ENCODE assay signal across 18 cellular contexts in the genomic region with DNA sequence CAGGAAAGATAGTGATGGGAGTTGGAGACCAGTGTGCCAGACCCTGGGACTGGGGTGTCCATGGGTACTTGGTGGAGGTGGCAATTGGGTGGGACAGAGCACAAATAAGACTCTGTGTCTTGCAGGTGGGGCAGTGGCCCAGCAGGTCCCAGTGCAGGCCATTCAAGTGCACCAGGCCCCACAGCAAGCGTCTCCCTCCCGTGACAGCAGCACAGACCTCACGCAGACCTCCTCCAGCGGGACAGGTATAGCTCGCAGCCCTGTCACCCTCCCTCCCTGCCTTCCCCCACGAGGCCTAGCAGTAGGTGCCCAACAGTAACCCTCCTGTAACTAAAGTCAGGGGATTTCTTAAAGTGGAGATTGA. TPM values are rescaled to one million over a fixed set of nuclear protein-coding genes. Genes with fewer than 3 reads are reported as not detected.
DNase-seq lines count a peak whose midpoint lies in the region; ATAC-seq, FAIRE-seq and TF ChIP-seq lines count a peak whose summit lies in the region.
"Had no signal": no experiment of that assay in that cellular context is flagged by ENCODE, and none has a peak within 500 bp of the region (broad histone marks: within the 10 kb centered on the region; RNA-seq: fewer than 3 reads in every experiment).

No MANE protein-coding gene starts in this region.

- ATAC-seq in HepG2: no peak
- no peak for ATAC-seq in stimulated activated effector memory CD8-positive, alpha-beta T cell treated with anti-CD3 and anti-CD28 coated beads, Interleukin-12 subunit alpha, Interleukin-12 subunit beta, amount 100 ng/mL, for 72 hours

- H3K27me3 ChIP-seq in HepG2 (ENCODE audit: control insufficient read depth in 1 of 2, insufficient read depth in 2 of 2, low read length in 2 of 2) (no peaks in the 10 kb centered on the region; a peak in 1 of 5 replicates), uterus (no peaks in the 10 kb centered on the region)

- peak in 1 of 2 experiments; percentile 22; a peak in 1 of 4 replicates for TF ChIP-seq POLR2A in HepG2 (IDR thresholded peaks at IDR 0.05; ENCODE audit: insufficient read depth in 1 of 2, low read depth in 2 of 2, low read length in 2 of 2)
- no peak for TF ChIP-seq POLR2A in uterus (IDR thresholded peaks at IDR 0.05)

- in situ Hi-C loops in HepG2 (cut with HindIII; ENCODE audit: extremely low pct_ligation_motif_present, low pct_unique_long_range_greater_than_20kb): no loop called here

- peak overlapping the region; percentile 63 for H3K27ac Mint-ChIP-seq in T-helper 1 cell treated with Interleukin-12 subunit alpha and Interleukin-12 subunit beta and Interleukin-4 antibody, amounts not matched to agents 30 μg/mL and 1 μg/mL, for 36 hours
- peak overlapping the region; percentile 87 for H3K27ac Mint-ChIP-seq in activated CD4-positive, alpha-beta memory T cell treated with anti-CD3 and anti-CD28 coated beads, Interleukin-2, amount 10 ng/mL, durations not matched to agents 7 days and 5 days
- peak overlapping the region; percentile 93 for H3K27ac Mint-ChIP-seq in stimulated activated effector memory CD8-positive, alpha-beta T cell treated with anti-CD3 and anti-CD28 coated beads, Interleukin-12 subunit alpha, Interleukin-12 subunit beta, amount 100 ng/mL, for 72 hours
- H3K27ac Mint-ChIP-seq: brain had no signal

- H3K36me3 ChIP-seq in HepG2 (replicated peaks in 1 of 2; ENCODE audit: control insufficient read depth in 1 of 2, insufficient read depth in 2 of 2, low read length in 2 of 2) (peaks cover 28 to 42% of the 10 kb centered on the region in 2 experiments), uterus (no peaks in the 10 kb centered on the region)

- H3K4me2 ChIP-seq in HepG2 (ENCODE audit: low read depth, low read length): no peak overlapping the region

- H3K27ac ChIP-seq in HepG2 (ENCODE audit: extremely low read length, insufficient read depth, low read length) (no peak overlapping the region), uterus (peak overlapping the region in 1 of 2 donors; percentile 97)
- H3K27ac ChIP-seq: 22Rv1, prostate gland had no signal

- intact Hi-C loops in HepG2 (cut with micrococcal nuclease; ENCODE audit: unreplicated experiment): no loop called here
- intact Hi-C loops in uterus (cut with DNase I; ENCODE audit: low total_unique reads): no loop called here

- no TSS peak for BruUV-seq in HepG2 (replicated peaks; lab: Mats Ljungman, UMichigan)

- DNase-seq in T-helper 1 cell (no peak), HepG2 (ENCODE audit: low spot score) (no peak), GM19240 (ENCODE audit: insufficient read length, low spot score) (no peak), OCI-M1 (lab: John Stamatoyannopoulos, UW) (no peak), uterus (no peak)
- no peak for DNase-seq in activated CD4-positive, alpha-beta memory T cell treated with anti-CD3 and anti-CD28 coated beads, Interleukin-2, amount 10 ng/mL, durations not matched to agents 7 days and 5 days
- DNase-seq in stimulated activated effector memory CD8-positive, alpha-beta T cell treated with anti-CD3 and anti-CD28 coated beads, Interleukin-12 subunit alpha, Interleukin-12 subunit beta, amount 100 ng/mL, for 72 hours (ENCODE audit: low spot score in 2 of 2): no peak
- DNase-seq: activated B cell treated with CpG ODN at 0.5 μM for 24 hours, COR-L47, foreskin fibroblast, GDM1, midbrain, NCI-H1048 had no signal

- H3K9me3 ChIP-seq in HepG2 (ENCODE audit: low read length) (no peaks in the 10 kb centered on the region), uterus (no peaks in the 10 kb centered on the region)
- H3K9me3 ChIP-seq: prostate gland had no signal

- H3K79me2 ChIP-seq in HepG2 (ENCODE audit: insufficient read depth, low read length): peaks cover 36% of the 10 kb centered on the region

- peaks cover 32% of the 10 kb centered on the region for H4K20me1 ChIP-seq in HepG2 (ENCODE audit: insufficient read depth, low read length)

- CTCF ChIA-PET in activated CD4-positive, alpha-beta memory T cell treated with anti-CD3 and anti-CD28 coated beads, Interleukin-2, amount 10 ng/mL, durations not matched to agents 7 days and 5 days (lab: Charles Lee): interaction anchor here (2.6 kb wide), 1 partner anchor 53 kb away, joined by 15 read pairs; the partner anchor contains the start of gene DNPH1
- CTCF ChIA-PET in HepG2 (lab: Yijun Ruan, JAX; ENCODE audit: low intra/inter-chr PET ratio, low total read pairs): no interaction called here

- H3K4me1 ChIP-seq in HepG2 (ENCODE audit: insufficient read depth, low read length) (peaks cover 34% of the 10 kb centered on the region), uterus (peaks cover 8 to 13% of the 10 kb centered on the region in 2 donors)

- no peak overlapping the region for H2AFZ ChIP-seq in HepG2 (ENCODE audit: low read length)

- FAIRE-seq in HepG2 (lab: Jason Lieb, UNC): no peak
- FAIRE-seq: GM18507 had no signal

- POLR2A ChIA-PET in activated CD4-positive, alpha-beta memory T cell treated with anti-CD3 and anti-CD28 coated beads, Interleukin-2, amount 10 ng/mL, durations not matched to agents 7 days and 5 days (lab: Charles Lee): interaction anchor here (2.4 to 5.7 kb wide), 2 partner anchors 8 to 53 kb away, joined by 10 to 51 read pairs; partner anchors contain the start of genes CUL9 and DNPH1
- POLR2A ChIA-PET in HepG2 (lab: Yijun Ruan, JAX): no interaction called here

- H3K9me3 Mint-ChIP-seq in T-helper 1 cell treated with Interleukin-12 subunit alpha and Interleukin-12 subunit beta and Interleukin-4 antibody, amounts not matched to agents 30 μg/mL and 1 μg/mL, for 36 hours: no peaks in the 10 kb centered on the region
- no peaks in the 10 kb centered on the region for H3K9me3 Mint-ChIP-seq in activated CD4-positive, alpha-beta memory T cell treated with anti-CD3 and anti-CD28 coated beads, Interleukin-2, amount 10 ng/mL, durations not matched to agents 7 days and 5 days
- H3K9me3 Mint-ChIP-seq in stimulated activated effector memory CD8-positive, alpha-beta T cell treated with anti-CD3 and anti-CD28 coated beads, Interleukin-12 subunit alpha, Interleukin-12 subunit beta, amount 100 ng/mL, for 72 hours: no peaks in the 10 kb centered on the region
- H3K9me3 Mint-ChIP-seq: activated B cell treated with CpG ODN at 0.5 μM for 24 hours, brain had no signal

- no peak overlapping the region for H3K4me3 ChIP-seq in HepG2 (replicated peaks in 1 of 3; ENCODE audit: insufficient read depth in 1 of 3, low read depth in 2 of 3, low read length in 3 of 3)
- H3K4me3 ChIP-seq in uterus: no peak overlapping the region
- H3K4me3 ChIP-seq: prostate gland had no signal

- TF ChIP-seq CTCF in HepG2 (CRISPR knock-in tag; IDR thresholded peaks at IDR 0.05) (no peak), uterus (IDR thresholded peaks at IDR 0.05) (no peak)

- no peak for TF ChIP-seq EP300 in HepG2 (IDR thresholded peaks at IDR 0.05; ENCODE audit: low read depth in 2 of 2, low read length in 2 of 2)
- TF ChIP-seq EP300 in HepG2 (CRISPR knock-in tag; IDR thresholded peaks at IDR 0.05; ENCODE audit: borderline replicate concordance): no peak

- peaks cover 21% of the 10 kb centered on the region for H3K36me3 Mint-ChIP-seq in T-helper 1 cell treated with Interleukin-12 subunit alpha and Interleukin-12 subunit beta and Interleukin-4 antibody, amounts not matched to agents 30 μg/mL and 1 μg/mL, for 36 hours (ENCODE audit: low read depth)
- peaks cover 62% of the 10 kb centered on the region for H3K36me3 Mint-ChIP-seq in activated CD4-positive, alpha-beta memory T cell treated with anti-CD3 and anti-CD28 coated beads, Interleukin-2, amount 10 ng/mL, durations not matched to agents 7 days and 5 days (ENCODE audit: low read depth)
- peaks cover 82% of the 10 kb centered on the region for H3K36me3 Mint-ChIP-seq in stimulated activated effector memory CD8-positive, alpha-beta T cell treated with anti-CD3 and anti-CD28 coated beads, Interleukin-12 subunit alpha, Interleukin-12 subunit beta, amount 100 ng/mL, for 72 hours

- H3K9ac ChIP-seq in HepG2 (ENCODE audit: insufficient read depth, low read depth, low read length): no peak overlapping the region

- H3K4me1 Mint-ChIP-seq in T-helper 1 cell treated with Interleukin-12 subunit alpha and Interleukin-12 subunit beta and Interleukin-4 antibody, amounts not matched to agents 30 μg/mL and 1 μg/mL, for 36 hours (ENCODE audit: low read depth): peaks cover 38% of the 10 kb centered on the region
- H3K4me1 Mint-ChIP-seq in activated CD4-positive, alpha-beta memory T cell treated with anti-CD3 and anti-CD28 coated beads, Interleukin-2, amount 10 ng/mL, durations not matched to agents 7 days and 5 days: peaks cover 48% of the 10 kb centered on the region
- H3K4me1 Mint-ChIP-seq in stimulated activated effector memory CD8-positive, alpha-beta T cell treated with anti-CD3 and anti-CD28 coated beads, Interleukin-12 subunit alpha, Interleukin-12 subunit beta, amount 100 ng/mL, for 72 hours: peaks cover 51% of the 10 kb centered on the region

- H3K27me3 Mint-ChIP-seq in T-helper 1 cell treated with Interleukin-12 subunit alpha and Interleukin-12 subunit beta and Interleukin-4 antibody, amounts not matched to agents 30 μg/mL and 1 μg/mL, for 36 hours (ENCODE audit: low read depth): no peaks in the 10 kb centered on the region
- no peaks in the 10 kb centered on the region for H3K27me3 Mint-ChIP-seq in activated CD4-positive, alpha-beta memory T cell treated with anti-CD3 and anti-CD28 coated beads, Interleukin-2, amount 10 ng/mL, durations not matched to agents 7 days and 5 days
- H3K27me3 Mint-ChIP-seq: activated B cell treated with CpG ODN at 0.5 μM for 24 hours had no signal

- 98% methylated on average over 5 of the region's 6 CpGs for WGBS in HepG2 (ENCODE audit: low lambda C conversion rate)

- H3K4me3 Mint-ChIP-seq in T-helper 1 cell treated with Interleukin-12 subunit alpha and Interleukin-12 subunit beta and Interleukin-4 antibody, amounts not matched to agents 30 μg/mL and 1 μg/mL, for 36 hours: no peak overlapping the region
- H3K4me3 Mint-ChIP-seq in activated CD4-positive, alpha-beta memory T cell treated with anti-CD3 and anti-CD28 coated beads, Interleukin-2, amount 10 ng/mL, durations not matched to agents 7 days and 5 days: no peak overlapping the region
- H3K4me3 Mint-ChIP-seq in stimulated activated effector memory CD8-positive, alpha-beta T cell treated with anti-CD3 and anti-CD28 coated beads, Interleukin-12 subunit alpha, Interleukin-12 subunit beta, amount 100 ng/mL, for 72 hours: no peak overlapping the region
- H3K4me3 Mint-ChIP-seq: activated B cell treated with CpG ODN at 0.5 μM for 24 hours, brain had no signal

- no peak for TF ChIP-seq RAD21 in HepG2 (CRISPR knock-in tag; IDR thresholded peaks at IDR 0.05)

RNA-seq across cellular contexts. Expression of gene SRF, which starts 5.3 kb away (rescaled TPM):
- total RNA-seq in activated CD4-positive, alpha-beta memory T cell treated with anti-CD3 and anti-CD28 coated beads, Interleukin-2, amount 10 ng/mL, durations not matched to agents 7 days and 5 days: 10 to 100 TPM; 45.8 to 45.9 TPM
- total RNA-seq in HepG2 (2016; rRNA removed; fragmentation: Illumina TruSeq; extraction: Trizol) (21.0 and 25.5 TPM in 2 replicates), uterus (100 to 1,000 TPM in 1 of 4 donors, 10 to 100 TPM in 3; 18.2 to 109 (median 36.9) TPM)
- total RNA-seq in HepG2 (2016; cell fraction: cytosol; rRNA removed; fragmentation: Illumina TruSeq; extraction: Trizol; ENCODE audit: low read depth): 4.5 and 4.8 TPM in 2 replicates
- total RNA-seq in HepG2 (2016; cell fraction: insoluble cytoplasmic fraction; rRNA removed; fragmentation: Illumina TruSeq; extraction: Trizol): 19.0 and 26.0 TPM in 2 replicates
- 20.6 and 21.0 TPM in 2 replicates for total RNA-seq in HepG2 (2016; cell fraction: membrane; rRNA removed; fragmentation: Illumina TruSeq; extraction: Trizol)
- total RNA-seq in HepG2 (2016; cell fraction: nucleus; rRNA removed; fragmentation: Illumina TruSeq; extraction: Trizol): 15.5 and 17.7 TPM in 2 replicates
- polyA plus RNA-seq in HepG2 (2011; rRNA removed): 44.1 and 45.7 TPM in 2 replicates
- 30.8 and 42.8 TPM in 2 replicates for polyA plus RNA-seq in HepG2 (2011; cell fraction: cytosol; rRNA removed)
- polyA plus RNA-seq in HepG2 (2011; cell fraction: nucleus; rRNA removed): 50.7 and 72.8 TPM in 2 replicates
- polyA plus RNA-seq in HepG2 (2012): 18.6 and 23.1 TPM in 2 replicates
- 5.2 and 5.4 TPM in 2 replicates for polyA plus RNA-seq in HepG2 (2016; cell fraction: cytosol; fragmentation: Illumina TruSeq; extraction: Trizol; ENCODE audit: low read depth)
- polyA plus RNA-seq in HepG2 (2016; cell fraction: insoluble cytoplasmic fraction; fragmentation: Illumina TruSeq; extraction: Trizol; ENCODE audit: low read depth): 26.4 and 31.7 TPM in 2 replicates
- 19.0 and 19.4 TPM in 2 replicates for polyA plus RNA-seq in HepG2 (2016; cell fraction: membrane; fragmentation: Illumina TruSeq; extraction: Trizol; ENCODE audit: low read depth)
- 33.8 and 35.3 TPM in 2 replicates for polyA plus RNA-seq in HepG2 (2016; cell fraction: nucleus; fragmentation: Illumina TruSeq; extraction: Trizol; ENCODE audit: insufficient read depth, low read depth)
- 59.4 and 75.9 TPM in 2 replicates for polyA minus RNA-seq in HepG2 (2011; rRNA and poly(A)+ RNA removed; ENCODE audit: low replicate concordance)
- 19.9 and 20.3 TPM in 2 replicates for polyA minus RNA-seq in HepG2 (2011; cell fraction: cytosol; rRNA and poly(A)+ RNA removed)
- polyA minus RNA-seq in HepG2 (2011; cell fraction: nucleus; rRNA and poly(A)+ RNA removed): 20.2 and 21.3 TPM in 2 replicates

RNA-seq across cellular contexts. Expression of gene CUL9, which starts 5.6 kb away (rescaled TPM):
- total RNA-seq in activated CD4-positive, alpha-beta memory T cell treated with anti-CD3 and anti-CD28 coated beads, Interleukin-2, amount 10 ng/mL, durations not matched to agents 7 days and 5 days: 10 to 100 TPM; 45.0 to 45.9 TPM
- total RNA-seq in HepG2 (2016; rRNA removed; fragmentation: Illumina TruSeq; extraction: Trizol): 10.5 and 11.4 TPM in 2 replicates
- total RNA-seq in HepG2 (2016; cell fraction: cytosol; rRNA removed; fragmentation: Illumina TruSeq; extraction: Trizol; ENCODE audit: low read depth): 2.5 and 3.7 TPM in 2 replicates
- total RNA-seq in HepG2 (2016; cell fraction: insoluble cytoplasmic fraction; rRNA removed; fragmentation: Illumina TruSeq; extraction: Trizol): 8.8 and 14.5 TPM in 2 replicates
- total RNA-seq in HepG2 (2016; cell fraction: membrane; rRNA removed; fragmentation: Illumina TruSeq; extraction: Trizol): 3.3 and 4.2 TPM in 2 replicates
- total RNA-seq in HepG2 (2016; cell fraction: nucleus; rRNA removed; fragmentation: Illumina TruSeq; extraction: Trizol): 18.4 and 18.7 TPM in 2 replicates
- polyA plus RNA-seq in HepG2 (2011; rRNA removed): 13.7 and 15.3 TPM in 2 replicates
- polyA plus RNA-seq in HepG2 (2011; cell fraction: cytosol; rRNA removed): 4.9 and 5.0 TPM in 2 replicates
- polyA plus RNA-seq in HepG2 (2011; cell fraction: nucleus; rRNA removed): 123 and 139 TPM in 2 replicates
- 9.9 and 12.7 TPM in 2 replicates for polyA plus RNA-seq in HepG2 (2012)
- 1.2 and 1.5 TPM in 2 replicates for polyA plus RNA-seq in HepG2 (2016; cell fraction: cytosol; fragmentation: Illumina TruSeq; extraction: Trizol; ENCODE audit: low read depth)
- 6.8 and 7.5 TPM in 2 replicates for polyA plus RNA-seq in HepG2 (2016; cell fraction: insoluble cytoplasmic fraction; fragmentation: Illumina TruSeq; extraction: Trizol; ENCODE audit: low read depth)
- 1.9 and 2.7 TPM in 2 replicates for polyA plus RNA-seq in HepG2 (2016; cell fraction: membrane; fragmentation: Illumina TruSeq; extraction: Trizol; ENCODE audit: low read depth)
- 44.2 and 47.7 TPM in 2 replicates for polyA plus RNA-seq in HepG2 (2016; cell fraction: nucleus; fragmentation: Illumina TruSeq; extraction: Trizol; ENCODE audit: insufficient read depth, low read depth)
- polyA minus RNA-seq in HepG2 (2011; rRNA and poly(A)+ RNA removed; ENCODE audit: low replicate concordance): 19.3 and 22.3 TPM in 2 replicates
- 4.7 and 5.5 TPM in 2 replicates for polyA minus RNA-seq in HepG2 (2011; cell fraction: cytosol; rRNA and poly(A)+ RNA removed)
- 30.8 and 32.9 TPM in 2 replicates for polyA minus RNA-seq in HepG2 (2011; cell fraction: nucleus; rRNA and poly(A)+ RNA removed)
- total RNA-seq in uterus: 10 to 100 TPM; 31.0 to 52.6 (median 38.8) TPM

RNA-seq across cellular contexts. Expression of gene DNPH1, which starts 52.9 kb away (rescaled TPM):
- total RNA-seq in activated CD4-positive, alpha-beta memory T cell treated with anti-CD3 and anti-CD28 coated beads, Interleukin-2, amount 10 ng/mL, durations not matched to agents 7 days and 5 days: 10 to 100 TPM; 39.6 to 42.5 TPM
- total RNA-seq in HepG2 (2016; rRNA removed; fragmentation: Illumina TruSeq; extraction: Trizol) (75.0 and 75.1 TPM in 2 replicates), uterus (10 to 100 TPM; 23.4 to 68.4 (median 33.2) TPM)
- 50.9 and 56.3 TPM in 2 replicates for total RNA-seq in HepG2 (2016; cell fraction: cytosol; rRNA removed; fragmentation: Illumina TruSeq; extraction: Trizol; ENCODE audit: low read depth)
- total RNA-seq in HepG2 (2016; cell fraction: insoluble cytoplasmic fraction; rRNA removed; fragmentation: Illumina TruSeq; extraction: Trizol): 75.1 and 81.5 TPM in 2 replicates
- total RNA-seq in HepG2 (2016; cell fraction: membrane; rRNA removed; fragmentation: Illumina TruSeq; extraction: Trizol): 52.3 and 60.5 TPM in 2 replicates
- total RNA-seq in HepG2 (2016; cell fraction: nucleus; rRNA removed; fragmentation: Illumina TruSeq; extraction: Trizol): 31.4 and 33.7 TPM in 2 replicates
- polyA plus RNA-seq in HepG2 (2011; rRNA removed): 56.5 and 65.8 TPM in 2 replicates
- polyA plus RNA-seq in HepG2 (2011; cell fraction: cytosol; rRNA removed): 106 and 143 TPM in 2 replicates
- 62.4 and 67.4 TPM in 2 replicates for polyA plus RNA-seq in HepG2 (2011; cell fraction: nucleus; rRNA removed)
- 43.1 and 47.9 TPM in 2 replicates for polyA plus RNA-seq in HepG2 (2012)
- 62.6 and 68.8 TPM in 2 replicates for polyA plus RNA-seq in HepG2 (2016; cell fraction: cytosol; fragmentation: Illumina TruSeq; extraction: Trizol; ENCODE audit: low read depth)
- polyA plus RNA-seq in HepG2 (2016; cell fraction: insoluble cytoplasmic fraction; fragmentation: Illumina TruSeq; extraction: Trizol; ENCODE audit: low read depth): 76.7 and 82.8 TPM in 2 replicates
- 47.1 and 47.7 TPM in 2 replicates for polyA plus RNA-seq in HepG2 (2016; cell fraction: membrane; fragmentation: Illumina TruSeq; extraction: Trizol; ENCODE audit: low read depth)
- polyA plus RNA-seq in HepG2 (2016; cell fraction: nucleus; fragmentation: Illumina TruSeq; extraction: Trizol; ENCODE audit: insufficient read depth, low read depth): 66.2 and 72.5 TPM in 2 replicates
- 38.8 and 62.4 TPM in 2 replicates for polyA minus RNA-seq in HepG2 (2011; rRNA and poly(A)+ RNA removed; ENCODE audit: low replicate concordance)
- 10.5 and 15.4 TPM in 2 replicates for polyA minus RNA-seq in HepG2 (2011; cell fraction: cytosol; rRNA and poly(A)+ RNA removed)
- polyA minus RNA-seq in HepG2 (2011; cell fraction: nucleus; rRNA and poly(A)+ RNA removed): 15.3 and 16.7 TPM in 2 replicates
